1 cellular context compared by ENCODE assay signal in genomic region chr7:106610996-106611886, GRCh38.
A peak's percentile ranks its signal among the peaks of the same experiment; 100 is the strongest.
TF ChIP-seq lines count a peak whose summit lies in the region.

No MANE protein-coding gene starts in this region.

TF ChIP-seq in GM12878, 131 proteins besides CTCF, POLR2A, EP300 and RAD21 (continues in another document):
- TF ChIP-seq ZBTB11 (CRISPR knock-in tag; IDR thresholded peaks at IDR 0.05) (no peak), DPF2 (IDR thresholded peaks at IDR 0.05) (0 out of 2 replicates have a peak, but pooled peaks have one; percentile 39), ZNF384 (IDR thresholded peaks at IDR 0.05; ENCODE audit: borderline replicate concordance, low read depth, low read length) (peak; percentile 38; the same call in 1 of the 2 replicates), CREM (IDR thresholded peaks at IDR 0.05; ENCODE audit: low read depth) (peak; percentile 26; the same call in 1 of the 2 replicates), E2F8 (IDR thresholded peaks at IDR 0.05; ENCODE audit: low read depth, partially characterized antibody) (peak; percentile 62), MXI1 (IDR thresholded peaks at IDR 0.05; ENCODE audit: low read depth, low read length) (0 out of 2 replicates have a peak, but pooled peaks have one; percentile 19), CHD2 (IDR thresholded peaks at IDR 0.05; ENCODE audit: borderline replicate concordance, low read depth, low read length) (peak; percentile 48; the same call in 1 of the 2 replicates), IKZF1 (conservative IDR thresholded peaks at IDR 0.05) (peak; percentile 60), FOXM1 (IDR thresholded peaks at IDR 0.05; ENCODE audit: low read depth, low read length) (no peak), NKRF (conservative IDR thresholded peaks at IDR 0.05) (no peak), TCF3 (IDR thresholded peaks at IDR 0.05; ENCODE audit: borderline replicate concordance, insufficient read depth, low read depth, low read length) (no peak), SMAD1 (IDR thresholded peaks at IDR 0.05; ENCODE audit: low read depth, partially characterized antibody) (no peak), MTA2 (IDR thresholded peaks at IDR 0.05; ENCODE audit: low read depth) (peak; percentile 94), SPI1 (IDR thresholded peaks at IDR 0.05; ENCODE audit: borderline replicate concordance, insufficient read depth, low read depth, low read length) (no peak), POU2F2 (IDR thresholded peaks at IDR 0.05; ENCODE audit: borderline replicate concordance, low read depth, low read length) (no peak; the same call in 2 of the 3 replicates), SKIL (IDR thresholded peaks at IDR 0.05; ENCODE audit: low read depth, poor library complexity, severe bottlenecking) (peak; percentile 17), HSF1 (IDR thresholded peaks at IDR 0.05; ENCODE audit: low read depth, low read length) (no peak), BMI1 (IDR thresholded peaks at IDR 0.05; ENCODE audit: borderline replicate concordance) (no peak), BCL11A (IDR thresholded peaks at IDR 0.05; ENCODE audit: low read depth, low read length) (0 out of 2 replicates have a peak, but pooled peaks have one; percentile 54), SUZ12 (IDR thresholded peaks at IDR 0.05; ENCODE audit: unreplicated experiment) (no peak), IRF3 (IDR thresholded peaks at IDR 0.05) (no peak), ATF7 (IDR thresholded peaks at IDR 0.05; ENCODE audit: low read depth) (peak; percentile 68), CEBPZ (IDR thresholded peaks at IDR 0.05; ENCODE audit: low read depth, low read length) (no peak), IRF4 (IDR thresholded peaks at IDR 0.05; ENCODE audit: low read depth, low read length) (peak; percentile 38; the same call in 1 of the 2 replicates), TCF12 (IDR thresholded peaks at IDR 0.05; ENCODE audit: low read depth, low read length) (peak; percentile 30; the same call in 1 of the 2 replicates), IKZF2 (IDR thresholded peaks at IDR 0.05) (peak; percentile 65 to 67; a peak in 3 of 4 replicates), PKNOX1 (IDR thresholded peaks at IDR 0.05) (0 out of 2 replicates have a peak, but pooled peaks have one; percentile 5), RELB (IDR thresholded peaks at IDR 0.05; ENCODE audit: low read depth) (peak; percentile 56)
